ENCODE assay signal across 11 cellular contexts in genomic region chr11:62370743-62371440, GRCh38. TPM values are rescaled to one million over a fixed set of nuclear protein-coding genes. Genes with fewer than 3 reads are reported as not detected.
A peak's percentile ranks its signal among the peaks of the same experiment; 100 is the strongest.
DNase-seq lines count a peak whose midpoint lies in the region; ATAC-seq and TF ChIP-seq lines count a peak whose summit lies in the region.
"Had no signal": no experiment of that assay in that cellular context is flagged by ENCODE, and none has a peak within 500 bp of the region (broad histone marks: within the 10 kb centered on the region; RNA-seq: fewer than 3 reads in every experiment).

No MANE protein-coding gene starts in this region.

- H3K9me3 Mint-ChIP-seq in activated naive CD4-positive, alpha-beta T cell treated with anti-CD3 and anti-CD28 coated beads for 36 hours: no peaks in the 10 kb centered on the region
- no peaks in the 10 kb centered on the region for H3K9me3 Mint-ChIP-seq in natural killer cell

- H3K4me3 Mint-ChIP-seq in activated naive CD4-positive, alpha-beta T cell treated with anti-CD3 and anti-CD28 coated beads for 36 hours: peak overlapping the region; percentile 58
- peak overlapping the region; percentile 81 for H3K4me3 Mint-ChIP-seq in natural killer cell

- intact Hi-C loops in left ventricle myocardium superior (cut with micrococcal nuclease) (no loop called here), cardiac septum (cut with DNase I) (no loop called here), natural killer cell (cut with micrococcal nuclease) (no loop called here), transverse colon (cut with DNase I; ENCODE audit: low total_unique reads) (no loop called here)
- intact Hi-C loops in activated naive CD4-positive, alpha-beta T cell treated with anti-CD3 and anti-CD28 coated beads for 36 hours (cut with micrococcal nuclease): no loop called here

- H3K27ac ChIP-seq in transverse colon (peak overlapping the region; percentile 76 to 88 (median 87)), WERI-Rb-1 (no peak overlapping the region)
- H3K27ac ChIP-seq: psoas muscle had no signal

- DNase-seq in left ventricle myocardium superior (peak; percentile 50), cardiac septum (ENCODE audit: low spot score) (no peak), natural killer cell (peak; percentile 29), transverse colon (peak; percentile 64), WERI-Rb-1 (no peak)
- DNase-seq in activated naive CD4-positive, alpha-beta T cell treated with anti-CD3 and anti-CD28 coated beads for 36 hours: peak; percentile 59
- DNase-seq: psoas muscle had no signal

- peak overlapping the region; percentile 77 for H3K27ac Mint-ChIP-seq in activated naive CD4-positive, alpha-beta T cell treated with anti-CD3 and anti-CD28 coated beads for 36 hours
- peak overlapping the region; percentile 81 to 89 for H3K27ac Mint-ChIP-seq in natural killer cell

- H3K27me3 ChIP-seq in transverse colon: no peaks in the 10 kb centered on the region
- H3K27me3 ChIP-seq in WERI-Rb-1 (ENCODE audit: insufficient read depth, low read depth, severe bottlenecking): no peaks in the 10 kb centered on the region

- 27 to 43% methylated on average over 3 to 30 of the region's 39 CpGs for WGBS in transverse colon (ENCODE audit: low coverage in 1 of 2), 2 donors

- peak overlapping the region in 2 of 4 donors; percentile 15 to 37 for H3K4me3 ChIP-seq in transverse colon
- no peak overlapping the region for H3K4me3 ChIP-seq in WERI-Rb-1 (ENCODE audit: low read depth, low read length)
- H3K4me3 ChIP-seq: psoas muscle had no signal

- CTCF ChIA-PET in activated naive CD4-positive, alpha-beta T cell treated with anti-CD3 and anti-CD28 coated beads for 36 hours (lab: Charles Lee): interaction anchor here (0.6 to 2.0 kb wide), 2 partner anchors 31 to 33 kb away, joined by 3 to 6 read pairs; no protein-coding TSS in a partner anchor

- no peak for TF ChIP-seq EP300 in transverse colon (IDR thresholded peaks at IDR 0.05; ENCODE audit: low read depth)

- in situ Hi-C loops in transverse colon (cut with MboI; ENCODE audit: low pct_ligation_motif_present in 1 of 4, low pct_unique_long_range_greater_than_20kb in 1 of 4, low sequenced_read_pairs in 3 of 4): no loop called here

- H3K4me1 Mint-ChIP-seq in activated naive CD4-positive, alpha-beta T cell treated with anti-CD3 and anti-CD28 coated beads for 36 hours (ENCODE audit: low read depth): peaks cover 3% of the 10 kb centered on the region
- peaks cover 0 to 14% of the 10 kb centered on the region in 2 donors for H3K4me1 Mint-ChIP-seq in natural killer cell

- ATAC-seq in left ventricle myocardium superior: peak; percentile 36
- peak; percentile 87 to 96 (median 91) for ATAC-seq in natural killer cell
- no peak for ATAC-seq in HG02884 (IDR thresholded peaks at IDR 0.05; ENCODE audit: unreplicated experiment)
- no peak for ATAC-seq in GM21367 (IDR thresholded peaks at IDR 0.05; ENCODE audit: unreplicated experiment)
- ATAC-seq: psoas muscle had no signal

- H3K9me3 ChIP-seq in transverse colon (no peaks in the 10 kb centered on the region), WERI-Rb-1 (ENCODE audit: severe bottlenecking) (no peaks in the 10 kb centered on the region)
- H3K9me3 ChIP-seq: psoas muscle had no signal

- no peaks in the 10 kb centered on the region for H3K36me3 ChIP-seq in transverse colon
- H3K36me3 ChIP-seq in WERI-Rb-1: peaks cover 10% of the 10 kb centered on the region

- no peak for TF ChIP-seq CTCF in natural killer cell (IDR thresholded peaks at IDR 0.05)
- no peak for TF ChIP-seq CTCF in transverse colon (IDR thresholded peaks at IDR 0.05)
- no peak for TF ChIP-seq CTCF in WERI-Rb-1 (IDR thresholded peaks at IDR 0.05; ENCODE audit: low read depth, low read length)

- H3K36me3 Mint-ChIP-seq in activated naive CD4-positive, alpha-beta T cell treated with anti-CD3 and anti-CD28 coated beads for 36 hours (ENCODE audit: low read depth): no peaks in the 10 kb centered on the region
- H3K36me3 Mint-ChIP-seq in natural killer cell: no peaks in the 10 kb centered on the region

- H3K27me3 Mint-ChIP-seq in activated naive CD4-positive, alpha-beta T cell treated with anti-CD3 and anti-CD28 coated beads for 36 hours (ENCODE audit: low read depth): no peaks in the 10 kb centered on the region
- H3K27me3 Mint-ChIP-seq in natural killer cell (ENCODE audit: low read depth in 2 of 2): no peaks in the 10 kb centered on the region

- peaks cover 0 to 36% (median 24%) of the 10 kb centered on the region in 4 donors for H3K4me1 ChIP-seq in transverse colon
- H3K4me1 ChIP-seq: psoas muscle had no signal

- TF ChIP-seq POLR2A in transverse colon (IDR thresholded peaks at IDR 0.05): no peak

RNA-seq across cellular contexts. Expression of gene ASRGL1, which starts 33.6 kb away (rescaled TPM):
- 3.1 TPM for total RNA-seq in left ventricle myocardium superior
- total RNA-seq in cardiac septum: 9.2 TPM
- 10 to 100 TPM in 1 of 2 experiments, 1 to 10 TPM in 1; 9.5 to 11.6 TPM for total RNA-seq in activated naive CD4-positive, alpha-beta T cell treated with anti-CD3 and anti-CD28 coated beads for 36 hours
- total RNA-seq in natural killer cell: 1 to 10 TPM; 1.9 to 9.7 (median 3.4) TPM
- 10 to 100 TPM; 14.9 to 44.5 (median 35.6) TPM for total RNA-seq in transverse colon

RNA-seq across cellular contexts. Expression of gene SCGB1A1, which starts 47.9 kb away (rescaled TPM):
- total RNA-seq in left ventricle myocardium superior: not detected
- not detected for total RNA-seq in cardiac septum
- not detected for total RNA-seq in activated naive CD4-positive, alpha-beta T cell treated with anti-CD3 and anti-CD28 coated beads for 36 hours
- total RNA-seq in natural killer cell: not detected
- total RNA-seq in transverse colon: not detected
- total RNA-seq: astrocyte, M059J, psoas muscle had no signal

Comparison
In these comparisons a context has a peak if more than half of its experiments do, and no peak if none do; other contexts are left out.
1. DNase-seq: peak in left ventricle myocardium superior (single experiment), activated naive CD4-positive, alpha-beta T cell treated with anti-CD3 and anti-CD28 coated beads for 36 hours (single experiment), natural killer cell (single experiment) and transverse colon (single experiment); none in cardiac septum (single experiment) and WERI-Rb-1 (single experiment).
2. ATAC-seq: peak in left ventricle myocardium superior (single experiment) and natural killer cell (3 of 3); none in HG02884 (single experiment) and GM21367 (single experiment).